23 cellular contexts compared by ENCODE assay signal in genomic region chr12:120699553-120699952, GRCh38. TPM values are rescaled to one million over a fixed set of nuclear protein-coding genes. Genes with fewer than 3 reads are reported as not detected.
"Had no signal": no experiment of that assay in that cellular context is flagged by ENCODE, and none has a peak within 500 bp of the region (broad histone marks: within the 10 kb centered on the region; RNA-seq: fewer than 3 reads in every experiment).

No MANE protein-coding gene starts in this region.

- H3K9me3 ChIP-seq: ovary, right lobe of liver, tibial artery had no signal

- H3K27ac ChIP-seq: epithelial cell of prostate, ovary had no signal

- H3K36me3 ChIP-seq: ovary had no signal

- H3K4me3 ChIP-seq: coronary artery, ovary, right lobe of liver, smooth muscle cell, tibial artery had no signal

- H3K27ac Mint-ChIP-seq: activated CD4-positive, alpha-beta memory T cell treated with anti-CD3 and anti-CD28 coated beads for 36 hours; activated naive CD8-positive, alpha-beta T cell treated with anti-CD3 and anti-CD28 coated beads for 36 hours had no signal

- H3K27me3 ChIP-seq: ovary, right lobe of liver, tibial artery had no signal

- H3K4me1 ChIP-seq: right lobe of liver had no signal

- H3K4me2 ChIP-seq: smooth muscle cell had no signal

- ATAC-seq: naive thymus-derived CD8-positive, alpha-beta T cell; T-helper 17 cell had no signal

- DNase-seq: activated CD4-positive, alpha-beta memory T cell treated with anti-CD3 and anti-CD28 coated beads for 36 hours; activated CD4-positive, alpha-beta T cell treated with anti-CD3 and anti-CD28 coated beads for 48 hours; activated naive CD4-positive, alpha-beta T cell treated with Interleukin-2 at 50 U/mL for 16 hours; activated naive CD8-positive, alpha-beta T cell treated with anti-CD3 and anti-CD28 coated beads for 36 hours; activated T-cell treated with anti-CD3 and anti-CD28 coated beads, Interleukin-2, amount 50 U/mL, for 48 hours; amniotic stem cell; cerebellar nuclear complex; endodermal cell; naive thymus-derived CD8-positive, alpha-beta T cell; ovary; right lobe of liver; stimulated activated CD4-positive, alpha-beta T cell treated with anti-CD3 and anti-CD28 coated beads, Interleukin-4, amount 100 ng/mL, for 1 hour; stimulated activated naive CD4-positive, alpha-beta T cell treated with Interleukin-2 at 50 U/mL for 16 hours; substantia nigra; SW 1271; T-helper 17 cell; tibial artery had no signal

- H3K4me3 Mint-ChIP-seq: activated CD4-positive, alpha-beta memory T cell treated with anti-CD3 and anti-CD28 coated beads for 36 hours; activated naive CD8-positive, alpha-beta T cell treated with anti-CD3 and anti-CD28 coated beads for 36 hours; endodermal cell; naive thymus-derived CD8-positive, alpha-beta T cell had no signal

- H3K9me3 Mint-ChIP-seq: activated CD4-positive, alpha-beta memory T cell treated with anti-CD3 and anti-CD28 coated beads for 36 hours; activated naive CD8-positive, alpha-beta T cell treated with anti-CD3 and anti-CD28 coated beads for 36 hours; endodermal cell; naive thymus-derived CD8-positive, alpha-beta T cell had no signal

- H3K27me3 Mint-ChIP-seq: activated CD4-positive, alpha-beta memory T cell treated with anti-CD3 and anti-CD28 coated beads for 36 hours; activated naive CD8-positive, alpha-beta T cell treated with anti-CD3 and anti-CD28 coated beads for 36 hours; naive thymus-derived CD8-positive, alpha-beta T cell; T-helper 17 cell had no signal

RNA-seq across cellular contexts. Expression of gene CABP1, which starts 59.1 kb away (rescaled TPM):
- total RNA-seq: bronchial epithelial cell, lung microvascular endothelial cell, pulmonary artery endothelial cell, smooth muscle cell, T-helper 17 cell had no signal
- polyA plus RNA-seq: naive thymus-derived CD8-positive, alpha-beta T cell had no signal
